ENCODE assay signal across 8 cellular contexts in the genomic region with DNA sequence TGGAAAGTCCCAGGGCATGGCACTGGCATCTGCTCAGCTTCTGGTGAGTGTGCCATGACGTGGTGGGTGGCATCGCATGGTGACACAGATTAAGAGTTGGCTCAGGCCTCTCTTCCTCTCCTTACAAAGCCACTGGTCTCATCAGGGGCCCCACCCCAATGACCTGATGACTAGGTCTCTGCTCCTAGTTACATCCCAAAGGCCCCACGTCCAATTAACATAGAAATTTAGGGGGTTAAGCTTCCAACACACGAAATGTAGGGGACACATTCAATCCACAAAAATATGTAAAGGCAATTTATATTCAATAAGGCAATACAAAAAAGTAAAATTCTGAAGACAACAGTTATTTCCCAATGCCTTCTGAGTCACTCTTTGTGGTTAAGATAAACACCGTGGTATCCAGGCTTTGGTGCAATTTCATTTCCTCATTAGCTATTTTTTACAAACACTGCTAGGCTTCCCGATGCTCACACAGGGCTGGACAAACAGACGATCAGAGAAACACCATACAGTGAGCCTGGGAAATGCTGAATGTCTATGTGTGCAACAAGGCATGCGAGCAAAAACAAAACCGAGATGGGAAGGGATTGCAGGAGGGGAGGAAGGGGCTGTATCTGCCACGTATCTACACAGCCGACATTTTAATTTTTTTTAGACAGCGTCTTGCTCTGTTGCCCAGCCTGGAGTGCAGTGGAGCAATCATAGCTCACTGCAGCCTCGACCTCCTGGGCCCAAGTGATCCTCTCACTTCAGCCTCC.
A peak's percentile ranks its signal among the peaks of the same experiment; 100 is the strongest.
DNase-seq lines count a peak whose midpoint lies in the region; ATAC-seq and TF ChIP-seq lines count a peak whose summit lies in the region.

No MANE protein-coding gene starts in this region.

- peaks cover 100% of the 10 kb centered on the region for H3K4me1 ChIP-seq in DND-41 (ENCODE audit: insufficient read depth, low read length)

- no peak overlapping the region; a peak in 1 of 4 replicates for H3K4me3 ChIP-seq in DND-41 (ENCODE audit: low read depth in 1 of 2, low read length in 2 of 2)

- intact Hi-C loops in left ventricle myocardium superior (cut with micrococcal nuclease), result no loop called here

- no peak for TF ChIP-seq CTCF in DND-41 (IDR thresholded peaks at IDR 0.05; ENCODE audit: borderline replicate concordance, extremely low read depth, low read length, poor library complexity, severe bottlenecking)
- TF ChIP-seq CTCF in GM13976 (IDR thresholded peaks at IDR 0.05; ENCODE audit: borderline replicate concordance, control extremely low read depth, extremely low read depth, insufficient read depth, missing control alignments), result no peak

- H3K4me2 ChIP-seq in DND-41 (ENCODE audit: insufficient read depth, low read length), result peak overlapping the region; percentile 44

- peaks cover 63 to 94% of the 10 kb centered on the region in 2 donors for H3K4me1 Mint-ChIP-seq in stimulated activated naive B cell treated with anti-CD40 and anti-IgM and Interleukin-4, amounts not matched to agents 10 μg/mL and 1 μg/mL and 100 μg/mL, for 72 hours

- H3K27ac Mint-ChIP-seq in stimulated activated naive B cell treated with anti-CD40 and anti-IgM and Interleukin-4, amounts not matched to agents 10 μg/mL and 1 μg/mL and 100 μg/mL, for 72 hours, result peak overlapping the region; percentile 99

- H3K4me3 Mint-ChIP-seq in stimulated activated naive B cell treated with anti-CD40 and anti-IgM and Interleukin-4, amounts not matched to agents 10 μg/mL and 1 μg/mL and 100 μg/mL, for 72 hours, result peak overlapping the region; percentile 12 to 15

- H3K36me3 ChIP-seq in DND-41 (ENCODE audit: insufficient read depth, low read length), result peaks cover 5% of the 10 kb centered on the region; the same call in 1 of the 2 replicates

- ATAC-seq in DND-41 (ENCODE audit: insufficient read depth, low read depth), result peak; percentile 22
- peak; percentile 55 for ATAC-seq in left ventricle myocardium superior
- peak; percentile 60 to 71 for ATAC-seq in stimulated activated naive B cell treated with anti-CD40 and anti-IgM and Interleukin-4, amounts not matched to agents 10 μg/mL and 1 μg/mL and 100 μg/mL, for 72 hours (replicated peaks)

- peaks cover 57 to 68% of the 10 kb centered on the region in 2 donors for H3K36me3 Mint-ChIP-seq in stimulated activated naive B cell treated with anti-CD40 and anti-IgM and Interleukin-4, amounts not matched to agents 10 μg/mL and 1 μg/mL and 100 μg/mL, for 72 hours

- H3K9me3 Mint-ChIP-seq in stimulated activated naive B cell treated with anti-CD40 and anti-IgM and Interleukin-4, amounts not matched to agents 10 μg/mL and 1 μg/mL and 100 μg/mL, for 72 hours, result peaks cover 0 to 4% of the 10 kb centered on the region in 2 donors

- peak overlapping the region; percentile 56 for H3K9ac ChIP-seq in DND-41 (ENCODE audit: low read depth, low read length)

- in situ Hi-C loops in GM13976 (cut with MboI; ENCODE audit: low sequenced_read_pairs, unreplicated experiment), result loop anchor here (10.0 kb wide), 1 partner anchor 59 kb away; no protein-coding TSS in a partner anchor

- H3K27ac ChIP-seq in DND-41 (ENCODE audit: low read length), result peak overlapping the region; percentile 92

- peak; percentile 60 for DNase-seq in DND-41
- peak; percentile 95 for DNase-seq in H4 (ENCODE audit: low spot score)
- DNase-seq in NOMO-1 (lab: John Stamatoyannopoulos, UW; ENCODE audit: unreplicated experiment in 2 of 2), result peak; percentile 90 to 99
- DNase-seq in activated effector memory CD4-positive, alpha-beta T cell treated with Interleukin-2 at 50 U/mL for 16 hours, result peak; percentile 35
- DNase-seq in left ventricle myocardium superior, result peak; percentile 59
- peak; percentile 78 for DNase-seq in stimulated activated naive B cell treated with anti-CD40 and anti-IgM and Interleukin-4, amounts not matched to agents 10 μg/mL and 1 μg/mL and 100 μg/mL, for 72 hours
- no peak for DNase-seq in DMS114 treated with DMSO at 0.1 percent for 48 hours (lab: John Stamatoyannopoulos, UW; ENCODE audit: unreplicated experiment)
- DNase-seq in GM13976 (ENCODE audit: low spot score), result no peak

- H3K79me2 ChIP-seq in DND-41 (ENCODE audit: insufficient read depth, low read length), result peaks cover 44% of the 10 kb centered on the region

- H3K27me3 ChIP-seq in DND-41 (ENCODE audit: insufficient read depth, low read length, poor library complexity), result no peaks in the 10 kb centered on the region

- H3K9me3 ChIP-seq in DND-41 (ENCODE audit: insufficient read depth, low read length, severe bottlenecking), result no peaks in the 10 kb centered on the region

- no peaks in the 10 kb centered on the region for H4K20me1 ChIP-seq in DND-41 (ENCODE audit: insufficient read depth, low read length)

- no peaks in the 10 kb centered on the region for H3K27me3 Mint-ChIP-seq in stimulated activated naive B cell treated with anti-CD40 and anti-IgM and Interleukin-4, amounts not matched to agents 10 μg/mL and 1 μg/mL and 100 μg/mL, for 72 hours

- no peak overlapping the region for H2AFZ ChIP-seq in DND-41 (ENCODE audit: low read depth, low read length)

Comparison
In these comparisons a context has a peak if more than half of its experiments do, and no peak if none do; other contexts are left out.
1. DNase-seq: peak in DND-41 (single experiment), H4 (single experiment), NOMO-1 (2 of 2), activated effector memory CD4-positive, alpha-beta T cell treated with Interleukin-2 at 50 U/mL for 16 hours (single experiment), left ventricle myocardium superior (single experiment) and stimulated activated naive B cell treated with anti-CD40 and anti-IgM and Interleukin-4, amounts not matched to agents 10 μg/mL and 1 μg/mL and 100 μg/mL, for 72 hours (single experiment); none in DMS114 treated with DMSO at 0.1 percent for 48 hours (single experiment) and GM13976 (single experiment).
2. Peak in every context shown above with its lines, with median percentiles within 50 percentile points of each other: ATAC-seq.